In genomic region chr1:204093421-204093717, GRCh38 we compare ENCODE assay signal across 15 cellular contexts. TPM values are rescaled to one million over a fixed set of nuclear protein-coding genes. Genes with fewer than 3 reads are reported as not detected.
A peak's percentile ranks its signal among the peaks of the same experiment; 100 is the strongest.
DNase-seq lines count a peak whose midpoint lies in the region; ATAC-seq, FAIRE-seq and TF ChIP-seq lines count a peak whose summit lies in the region.
"Had no signal": no experiment of that assay in that cellular context is flagged by ENCODE, and none has a peak within 500 bp of the region (broad histone marks: within the 10 kb centered on the region; RNA-seq: fewer than 3 reads in every experiment).

No MANE protein-coding gene starts in this region.

- H2BK20ac ChIP-seq in H1 (ENCODE audit: low read length): no peak overlapping the region

- no peak overlapping the region; the same call in 1 of the 2 replicates for H4K8ac ChIP-seq in H1 (ENCODE audit: extremely low read depth, insufficient read depth, low read length)

- peaks cover 46 to 53% of the 10 kb centered on the region in 2 experiments for H4K20me1 ChIP-seq in H1 (replicated peaks in 1 of 2; ENCODE audit: control insufficient read depth in 1 of 2, insufficient read depth in 2 of 2, low read length in 2 of 2)

- no peak for ATAC-seq in GM19467 (IDR thresholded peaks at IDR 0.05; ENCODE audit: unreplicated experiment)

- H4K5ac ChIP-seq in H1 (ENCODE audit: insufficient read length, low read depth, low read length): no peak overlapping the region

- H3K36me3 ChIP-seq in H1 (ENCODE audit: control insufficient read depth in 2 of 4, insufficient read depth in 4 of 4, low read length in 3 of 4) (no peaks in the 10 kb centered on the region), parathyroid adenoma (ENCODE audit: control insufficient read depth, insufficient read depth, low read length) (no peaks in the 10 kb centered on the region)
- H3K36me3 ChIP-seq: right atrium auricular region had no signal

- no peak overlapping the region for H3K23ac ChIP-seq in H1 (ENCODE audit: insufficient read length)

- no peak overlapping the region for H2BK15ac ChIP-seq in H1 (ENCODE audit: low read length)

- peaks cover 48 to 100% of the 10 kb centered on the region in 2 experiments for H3K79me2 ChIP-seq in H1 (ENCODE audit: control insufficient read depth in 1 of 2, insufficient read depth in 2 of 2, low read length in 2 of 2)
- H3K79me2 ChIP-seq in parathyroid adenoma: peaks cover 37% of the 10 kb centered on the region

- DNase-seq in DMS153 treated with DMSO at 0.1 percent for 48 hours (lab: John Stamatoyannopoulos, UW; ENCODE audit: unreplicated experiment) (peak; percentile 72), NCI-H1105 (lab: John Stamatoyannopoulos, UW) (peak; percentile 46), H1 (ENCODE audit: low read depth in 1 of 2, low spot score in 2 of 2) (no peak), COLO829 (ENCODE audit: low spot score) (no peak)
- no peak for DNase-seq in activated CD4-positive, alpha-beta T cell treated with anti-CD3 and anti-CD28 coated beads for 1 hour
- DNase-seq: activated naive CD4-positive, alpha-beta T cell; caudate nucleus; erythroblast; GM23248; IMR-90; mesendoderm; NCI-H2171 treated with DMSO at 0.1 percent for 48 hours had no signal

- H4K91ac ChIP-seq in H1 (replicated peaks; ENCODE audit: insufficient read length, low read length): no peak overlapping the region

- no peak overlapping the region for H3K4ac ChIP-seq in H1 (replicated peaks; ENCODE audit: insufficient read length, low read depth, low read length)

- TF ChIP-seq RAD21 in H1 (IDR thresholded peaks at IDR 0.05 in 1 of 2, conservative IDR thresholded peaks at IDR 0.05 in 1 of 2; ENCODE audit: low read depth in 2 of 2, low read length in 2 of 2): no peak

- TF ChIP-seq EP300 in H1 (IDR thresholded peaks at IDR 0.05; ENCODE audit: borderline replicate concordance in 1 of 2, low read depth in 2 of 2, low read length in 2 of 2): no peak

- H3K18ac ChIP-seq in H1 (ENCODE audit: extremely low read depth, low read length): no peak overlapping the region

- no peak for TF ChIP-seq POLR2A in H1 (IDR thresholded peaks at IDR 0.05; ENCODE audit: control extremely low read depth in 1 of 2, low read depth in 2 of 2, low read length in 2 of 2)

- CTCF ChIA-PET in H1 (lab: Charles Lee; ENCODE audit: partially characterized antibody): interaction anchor here (0.9 to 5.4 kb wide), 6 partner anchors 10 to 221 kb away, joined by 4 to 34 read pairs (median 7); no protein-coding TSS in a partner anchor

- H2BK5ac ChIP-seq in H1 (ENCODE audit: low read depth, low read length): no peak overlapping the region

- TF ChIP-seq CTCF in H1 (IDR thresholded peaks at IDR 0.05; ENCODE audit: control extremely low read depth in 1 of 3, insufficient read depth in 1 of 3, low read depth in 1 of 3, low read length in 3 of 3): no peak
- no peak for TF ChIP-seq CTCF in parathyroid adenoma (IDR thresholded peaks at IDR 0.05)

- peaks cover 36% of the 10 kb centered on the region for H3K79me1 ChIP-seq in H1 (ENCODE audit: low read depth, low read length)

- no peaks in the 10 kb centered on the region for H3K9me3 ChIP-seq in H1 (ENCODE audit: insufficient read depth in 2 of 2, low read depth in 1 of 2, low read length in 1 of 2)
- H3K9me3 ChIP-seq in parathyroid adenoma (ENCODE audit: control insufficient read depth, low read length): no peaks in the 10 kb centered on the region
- H3K9me3 ChIP-seq: right atrium auricular region had no signal

- H3K9ac ChIP-seq in H1 (replicated peaks in 1 of 4; ENCODE audit: extremely low read depth in 1 of 4, low read depth in 3 of 4, low read length in 3 of 4): no peak overlapping the region
- H3K9ac ChIP-seq in parathyroid adenoma: no peak overlapping the region
- H3K9ac ChIP-seq: GM23248 had no signal

- H3K27me3 ChIP-seq in H1 (replicated peaks in 1 of 4; ENCODE audit: control insufficient read depth in 3 of 4, extremely low read depth in 1 of 4, insufficient read depth in 3 of 4, low read length in 3 of 4): no peaks in the 10 kb centered on the region
- no peaks in the 10 kb centered on the region for H3K27me3 ChIP-seq in parathyroid adenoma (ENCODE audit: control insufficient read depth, insufficient read depth, low read length)
- H3K27me3 ChIP-seq: right atrium auricular region had no signal

- H3K14ac ChIP-seq in H1 (ENCODE audit: insufficient read length): no peak overlapping the region

- H3K27ac ChIP-seq in H1 (ENCODE audit: low read depth, low read length) (no peak overlapping the region), parathyroid adenoma (peak overlapping the region; percentile 47)
- H3K27ac ChIP-seq: GM23248, right atrium auricular region had no signal

- no peak overlapping the region for H3K56ac ChIP-seq in H1 (replicated peaks; ENCODE audit: insufficient read length, low read depth, low read length)

- H2AK5ac ChIP-seq in H1 (ENCODE audit: low read depth, low read length): no peak overlapping the region

- no peak overlapping the region for H2BK12ac ChIP-seq in H1 (ENCODE audit: low read depth, low read length)

- WGBS in H1 (ENCODE audit: extremely low coverage in 1 of 2, insufficient coverage in 1 of 2, insufficient read length in 1 of 2, insufficient replicate concordance in 2 of 2, low coverage in 1 of 2, low lambda C conversion rate in 2 of 2, missing lambda C conversion rate in 1 of 2), 2 experiments: 70% methylated on average over 4 of the region's 4 CpGs; no CpG with 5 or more reads in 1 of the 2 experiments

- no peak overlapping the region for H3K4me3 ChIP-seq in H1 (ENCODE audit: extremely low read depth in 1 of 4, insufficient read depth in 2 of 4, low read depth in 3 of 4, low read length in 4 of 4)
- H3K4me3 ChIP-seq in parathyroid adenoma (ENCODE audit: low read depth, low read length): no peak overlapping the region
- H3K4me3 ChIP-seq: GM23248, right atrium auricular region had no signal

- peak overlapping the region; percentile 62 to 71; a peak in 2 of 4 replicates for H3K4me2 ChIP-seq in H1 (ENCODE audit: insufficient read depth in 1 of 2, low read depth in 2 of 2, low read length in 2 of 2)
- H3K4me2 ChIP-seq in parathyroid adenoma (ENCODE audit: low read length): no peak overlapping the region

- no peak overlapping the region for H2BK120ac ChIP-seq in H1 (replicated peaks; ENCODE audit: low read depth, low read length)

- H3K23me2 ChIP-seq in H1 (ENCODE audit: low read depth, low read length): no peaks in the 10 kb centered on the region

- FAIRE-seq in H1 (lab: Jason Lieb, UNC): no peak

- no peak overlapping the region for H2AFZ ChIP-seq in H1 (ENCODE audit: low read length)
- H2AFZ ChIP-seq in parathyroid adenoma: no peak overlapping the region
- H2AFZ ChIP-seq: GM23248 had no signal

- POLR2A ChIA-PET in H1 (lab: Charles Lee; ENCODE audit: partially characterized antibody): interaction anchor here (1.2 to 7.7 kb wide), 5 partner anchors 15 to 230 kb away, joined by 3 to 101 read pairs (median 4); partner anchors contain the start of gene SOX13

- H3K4me1 ChIP-seq in H1 (replicated peaks in 1 of 4; ENCODE audit: control insufficient read depth in 3 of 4, insufficient read depth in 4 of 4, low read length in 3 of 4) (peaks cover 28 to 57% (median 40%) of the 10 kb centered on the region in 4 experiments), parathyroid adenoma (peaks cover 31% of the 10 kb centered on the region)

TF ChIP-seq in H1, 55 proteins besides CTCF, POLR2A, EP300 and RAD21:
- no peak for TF ChIP-seq POLR2AphosphoS5 (IDR thresholded peaks at IDR 0.05; ENCODE audit: low read depth, low read length)

RNA-seq across cellular contexts. Expression of gene SOX13, which starts 20.5 kb away (rescaled TPM):
- 173 and 180 TPM in 2 replicates for total RNA-seq in H1 (2021; fragmentation: NEBNext Ultra II Directional; extraction: Animal tissue kit (Norgen Biotek cat#: 25700))
- 113 and 169 TPM in 2 replicates for polyA plus RNA-seq in H1 (2011; rRNA removed)
- 96.2 TPM for polyA plus RNA-seq in H1 (2011; cell fraction: cytosol; rRNA removed)
- polyA plus RNA-seq in H1 (2011; cell fraction: nucleus; rRNA removed): 219 TPM
- polyA plus RNA-seq in H1 (2012, experiment 1 of 2): 59.8 to 90.9 TPM (median 83.4 TPM) in 4 replicates
- 63.6 TPM for polyA plus RNA-seq in H1 (2012, experiment 2 of 2)
- 44.3 TPM for polyA plus RNA-seq in H1 (2013, experiment 1 of 2)
- 44.2 TPM for polyA plus RNA-seq in H1 (2013, experiment 2 of 2)
- polyA minus RNA-seq in H1 (2011; rRNA and poly(A)+ RNA removed): 81.6 and 128 TPM in 2 replicates
- 90.1 TPM for polyA minus RNA-seq in H1 (2011; cell fraction: cytosol; rRNA and poly(A)+ RNA removed)
- polyA minus RNA-seq in H1 (2011; cell fraction: nucleus; rRNA and poly(A)+ RNA removed): 162 TPM

RNA-seq across cellular contexts. Expression of gene ETNK2, which starts 58.5 kb away (rescaled TPM):
- 20.1 and 23.1 TPM in 2 replicates for total RNA-seq in H1 (2021; fragmentation: NEBNext Ultra II Directional; extraction: Animal tissue kit (Norgen Biotek cat#: 25700))
- 24.5 and 26.7 TPM in 2 replicates for polyA plus RNA-seq in H1 (2011; rRNA removed)
- polyA plus RNA-seq in H1 (2011; cell fraction: cytosol; rRNA removed): 22.8 TPM
- polyA plus RNA-seq in H1 (2011; cell fraction: nucleus; rRNA removed): 23.2 TPM
- polyA plus RNA-seq in H1 (2012, experiment 1 of 2): 14.3 to 19.9 TPM (median 18.7 TPM) in 4 replicates
- 23.9 TPM for polyA plus RNA-seq in H1 (2012, experiment 2 of 2)
- polyA plus RNA-seq in H1 (2013, experiment 1 of 2): 11.3 TPM
- 11.4 TPM for polyA plus RNA-seq in H1 (2013, experiment 2 of 2)
- 31.5 and 38.8 TPM in 2 replicates for polyA minus RNA-seq in H1 (2011; rRNA and poly(A)+ RNA removed)
- polyA minus RNA-seq in H1 (2011; cell fraction: cytosol; rRNA and poly(A)+ RNA removed): 11.0 TPM
- 10.8 TPM for polyA minus RNA-seq in H1 (2011; cell fraction: nucleus; rRNA and poly(A)+ RNA removed)

Comparison
In these comparisons a context has a peak if more than half of its experiments do, and no peak if none do; other contexts are left out.
1. DNase-seq: peak in DMS153 treated with DMSO at 0.1 percent for 48 hours (single experiment) and NCI-H1105 (single experiment); none in H1 (0 of 2), activated CD4-positive, alpha-beta T cell treated with anti-CD3 and anti-CD28 coated beads for 1 hour (single experiment) and COLO829 (single experiment).